In the genomic region with DNA sequence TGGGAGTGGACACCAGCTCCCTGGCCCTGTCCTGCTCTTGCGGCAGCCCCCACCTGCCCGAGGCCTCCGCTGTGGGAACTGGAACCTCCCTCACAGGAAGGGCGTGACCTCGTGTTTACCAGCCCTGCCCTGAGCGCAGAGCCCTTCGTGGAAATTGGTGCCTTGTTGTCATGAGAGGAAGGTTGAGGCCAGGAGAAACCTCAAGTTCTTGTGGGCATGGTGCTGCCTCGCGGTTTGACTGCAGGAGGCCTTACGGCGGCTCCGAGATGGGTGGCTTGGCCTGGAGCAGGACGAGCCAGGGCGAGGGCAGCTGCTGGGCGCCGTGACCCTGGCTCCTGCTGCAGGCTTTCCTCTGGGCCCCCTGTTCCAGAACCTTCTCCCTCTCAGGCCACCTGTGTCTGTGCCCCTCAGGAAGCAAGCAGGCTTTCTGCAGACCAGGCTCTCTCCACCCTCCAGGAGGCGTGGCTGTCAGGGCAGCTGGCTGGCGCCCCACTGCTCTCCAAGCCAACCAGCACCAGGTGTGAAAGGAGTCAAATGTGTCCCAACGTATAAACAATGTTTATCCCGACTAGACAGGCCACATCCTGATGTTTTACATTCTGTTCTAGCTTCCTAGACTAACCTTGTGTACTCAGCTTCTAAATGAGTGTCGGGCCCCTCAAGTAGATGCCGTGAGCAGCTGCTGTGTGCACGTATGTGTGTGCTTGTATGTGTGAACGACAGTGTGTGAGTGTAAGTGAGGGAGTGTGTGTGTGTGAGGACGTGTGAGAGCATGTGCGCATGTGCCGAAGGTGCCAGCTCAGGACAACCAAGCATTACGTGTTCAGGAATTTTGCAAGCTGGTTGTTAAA, we compare ENCODE assay signal across 9 cellular contexts. TPM values are rescaled to one million over a fixed set of nuclear protein-coding genes. Genes with fewer than 3 reads are reported as not detected.
DNase-seq lines count a peak whose midpoint lies in the region; ATAC-seq, FAIRE-seq and TF ChIP-seq lines count a peak whose summit lies in the region.
"Had no signal": no experiment of that assay in that cellular context is flagged by ENCODE, and none has a peak within 500 bp of the region (broad histone marks: within the 10 kb centered on the region; RNA-seq: fewer than 3 reads in every experiment).

No MANE protein-coding gene starts in this region.

- H3K27me3 ChIP-seq in heart left ventricle (no peaks in the 10 kb centered on the region), esophagus muscularis mucosa (no peaks in the 10 kb centered on the region), vagina (no peaks in the 10 kb centered on the region)

- peaks cover 32% of the 10 kb centered on the region for H3K4me1 Mint-ChIP-seq in stimulated activated naive CD8-positive, alpha-beta T cell treated with anti-CD3 and anti-CD28 coated beads, Interleukin-15, amount 100 ng/mL, for 72 hours

- no peaks in the 10 kb centered on the region for H3K27me3 Mint-ChIP-seq in stimulated activated naive CD8-positive, alpha-beta T cell treated with anti-CD3 and anti-CD28 coated beads, Interleukin-15, amount 100 ng/mL, for 72 hours

- H3K9me3 ChIP-seq in heart left ventricle, result no peaks in the 10 kb centered on the region
- no peaks in the 10 kb centered on the region for H3K9me3 ChIP-seq in esophagus muscularis mucosa
- no peaks in the 10 kb centered on the region for H3K9me3 ChIP-seq in vagina

- intact Hi-C loops in heart left ventricle (cut with DNase I) (no loop called here), cardiac septum (cut with DNase I) (no loop called here), esophagus muscularis mucosa (cut with DNase I) (no loop called here), vagina (cut with DNase I) (no loop called here)

- TF ChIP-seq POLR2A in heart left ventricle (IDR thresholded peaks at IDR 0.05), result no peak
- TF ChIP-seq POLR2A in esophagus muscularis mucosa (IDR thresholded peaks at IDR 0.05; ENCODE audit: low read depth), result no peak
- no peak for TF ChIP-seq POLR2A in vagina (IDR thresholded peaks at IDR 0.05)

- no peak overlapping the region for H3K27ac Mint-ChIP-seq in stimulated activated naive CD8-positive, alpha-beta T cell treated with anti-CD3 and anti-CD28 coated beads, Interleukin-15, amount 100 ng/mL, for 72 hours

- ATAC-seq in heart left ventricle, result peak; percentile 43 to 64 (median 53)
- peak; percentile 49 to 50 for ATAC-seq in activated CD4-positive, CD25-positive, alpha-beta regulatory T cell treated with anti-CD3 and anti-CD28 coated beads, Interleukin-2, amount 50 U/mL, for 24 hours
- ATAC-seq in stimulated activated naive CD8-positive, alpha-beta T cell treated with anti-CD3 and anti-CD28 coated beads, Interleukin-15, amount 100 ng/mL, for 72 hours, result peak; percentile 69

- peak; percentile 45 for TF ChIP-seq EP300 in esophagus muscularis mucosa (IDR thresholded peaks at IDR 0.05)

- WGBS in heart left ventricle, 4 donors, result 73 to 85% (median 78%) methylated on average over 24 to 28 of the region's 28 CpGs
- 68% methylated on average over 28 of the region's 28 CpGs for WGBS in esophagus muscularis mucosa

- peaks cover 0 to 1% of the 10 kb centered on the region in 2 donors for H3K9me3 Mint-ChIP-seq in stimulated activated naive CD8-positive, alpha-beta T cell treated with anti-CD3 and anti-CD28 coated beads, Interleukin-15, amount 100 ng/mL, for 72 hours

- H3K27ac ChIP-seq in heart left ventricle (peak overlapping the region in 1 of 12 donors; percentile 76), esophagus muscularis mucosa (replicated peaks in 1 of 4) (peak overlapping the region; percentile 6 to 41 (median 26)), vagina (no peak overlapping the region)

- H3K4me3 ChIP-seq in heart left ventricle (no peak overlapping the region), esophagus muscularis mucosa (no peak overlapping the region), vagina (no peak overlapping the region)

- H3K4me1 ChIP-seq in heart left ventricle (peaks cover 0 to 38% (median 0%) of the 10 kb centered on the region in 12 donors), esophagus muscularis mucosa (peaks cover 4 to 25% (median 19%) of the 10 kb centered on the region in 4 donors), vagina (peaks cover 28% of the 10 kb centered on the region)

- FAIRE-seq in HTR-8/SVneo (lab: Jason Lieb, UNC), result no peak

- no peak overlapping the region for H3K4me3 Mint-ChIP-seq in stimulated activated naive CD8-positive, alpha-beta T cell treated with anti-CD3 and anti-CD28 coated beads, Interleukin-15, amount 100 ng/mL, for 72 hours

- TF ChIP-seq CTCF in heart left ventricle (IDR thresholded peaks at IDR 0.05) (no peak), esophagus muscularis mucosa (IDR thresholded peaks at IDR 0.05) (no peak), vagina (IDR thresholded peaks at IDR 0.05) (no peak)

- DNase-seq in heart left ventricle (peak in 3 of 5 donors; percentile 22 to 35 (median 27)), cardiac septum (ENCODE audit: low spot score) (no peak), esophagus muscularis mucosa (ENCODE audit: extremely low spot score) (no peak), HK-2 (ENCODE audit: unreplicated experiment) (no peak), vagina (ENCODE audit: extremely low spot score in 2 of 2) (no peak), HTR-8/SVneo (ENCODE audit: insufficient read length, low spot score) (no peak)
- peak; percentile 57 to 75 for DNase-seq in stimulated activated naive CD8-positive, alpha-beta T cell treated with anti-CD3 and anti-CD28 coated beads, Interleukin-15, amount 100 ng/mL, for 72 hours

- H3K36me3 ChIP-seq in heart left ventricle, result no peaks in the 10 kb centered on the region
- no peaks in the 10 kb centered on the region for H3K36me3 ChIP-seq in esophagus muscularis mucosa
- no peaks in the 10 kb centered on the region for H3K36me3 ChIP-seq in vagina

RNA-seq across cellular contexts. Expression of a gene that starts 10.4 kb away (rescaled TPM):
- total RNA-seq in heart left ventricle (10 to 100 TPM in 5 of 9 donors, 1 to 10 TPM in 4; 7.2 to 24.2 (median 10.5) TPM), cardiac septum (9.7 TPM), esophagus muscularis mucosa (10 to 100 TPM; 29.5 to 38.1 (median 34.6) TPM), vagina (19.6 TPM)
- 1 to 10 TPM; 4.8 to 9.0 TPM for polyA plus RNA-seq in heart left ventricle

RNA-seq across cellular contexts. Expression of a gene that starts 36.2 kb away (rescaled TPM):
- not detected for total RNA-seq in heart left ventricle
- not detected for polyA plus RNA-seq in heart left ventricle
- total RNA-seq in cardiac septum, result not detected
- not detected for total RNA-seq in esophagus muscularis mucosa
- total RNA-seq in vagina, result not detected
- total RNA-seq: RPMI7951 had no signal

Comparison
In these comparisons a context has a peak if more than half of its experiments do, and no peak if none do; other contexts are left out.
1. DNase-seq: peak in heart left ventricle (3 of 5) and stimulated activated naive CD8-positive, alpha-beta T cell treated with anti-CD3 and anti-CD28 coated beads, Interleukin-15, amount 100 ng/mL, for 72 hours (2 of 2); none in cardiac septum (single experiment), esophagus muscularis mucosa (single experiment), HK-2 (single experiment), vagina (0 of 2) and HTR-8/SVneo (single experiment).
2. Peak in every context shown above with its lines, with median percentiles within 50 percentile points of each other: ATAC-seq.